8 cellular contexts compared by ENCODE assay signal in the genomic region with DNA sequence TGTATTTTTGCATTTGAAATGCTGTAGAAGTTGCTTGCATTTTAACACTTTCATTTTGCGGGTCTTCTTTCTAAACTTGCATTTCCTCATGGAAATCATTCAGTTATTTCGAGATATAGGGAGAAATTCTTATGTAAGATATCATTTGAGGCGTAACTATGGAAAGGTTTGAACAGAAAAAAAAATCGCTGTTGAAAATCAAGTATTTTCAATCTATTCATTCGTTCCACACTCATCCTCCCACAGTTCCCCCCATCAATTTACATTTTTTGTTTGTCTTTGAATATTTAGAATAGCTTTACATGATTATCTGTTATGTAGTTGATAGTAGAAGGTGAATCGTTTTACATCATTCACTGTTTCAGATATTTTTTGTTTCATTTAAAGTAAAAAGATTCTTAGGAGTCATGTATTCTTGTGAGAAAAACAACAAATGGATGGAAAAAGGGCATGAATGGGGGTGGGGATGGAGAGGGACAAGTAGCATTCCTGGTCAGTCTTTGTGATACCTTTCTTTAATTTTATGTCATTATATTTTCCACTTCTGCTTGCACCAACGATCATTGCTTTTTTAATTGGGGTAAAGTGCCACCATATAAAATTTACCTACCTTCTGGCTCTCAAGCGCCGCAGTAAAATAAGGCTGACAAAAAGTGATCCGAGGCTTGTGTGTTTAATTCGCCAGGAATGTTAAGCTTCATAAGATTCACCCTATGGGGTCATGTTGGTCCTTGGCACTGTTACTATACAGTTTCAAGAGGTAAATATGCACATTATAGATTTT. TPM values are rescaled to one million over a fixed set of nuclear protein-coding genes. Genes with fewer than 3 reads are reported as not detected.
A peak's percentile ranks its signal among the peaks of the same experiment; 100 is the strongest.
DNase-seq lines count a peak whose midpoint lies in the region; ATAC-seq and TF ChIP-seq lines count a peak whose summit lies in the region.

No MANE protein-coding gene starts in this region.

- H3F3A ChIP-seq in PC-9 (ENCODE audit: insufficient read depth, low read depth), result peaks cover 32% of the 10 kb centered on the region

- no peak overlapping the region for H3K9ac ChIP-seq in fibroblast of lung (ENCODE audit: insufficient read depth, low read length)

- H4K20me1 ChIP-seq in PC-9 (ENCODE audit: insufficient read depth) (no peaks in the 10 kb centered on the region), fibroblast of lung (ENCODE audit: control insufficient read depth, extremely low read depth, insufficient read depth, low read length) (no peaks in the 10 kb centered on the region)

- CTCF ChIA-PET in PC-9 (lab: Charles Lee), result no interaction called here

- peak overlapping the region; percentile 98 for H3K4me2 ChIP-seq in PC-9
- peak overlapping the region; percentile 82 for H3K4me2 ChIP-seq in fibroblast of lung (ENCODE audit: extremely low read depth, insufficient read depth, low read length)

- DNase-seq in HAP-1 (ENCODE audit: low spot score in 2 of 2), result peak in 1 of 2 experiments; percentile 59
- DNase-seq in PC-9, result no peak
- DNase-seq in fibroblast of lung (ENCODE audit: low read depth in 2 of 2), result peak; percentile 61 to 76
- no peak for DNase-seq in retinal pigment epithelial cell (ENCODE audit: low read depth)
- DNase-seq in NCI-H345 treated with DMSO at 0.1 percent for 48 hours (lab: John Stamatoyannopoulos, UW; ENCODE audit: unreplicated experiment), result no peak
- DNase-seq in central memory CD4-positive, alpha-beta T cell, result no peak
- DNase-seq in COR-L47 (lab: John Stamatoyannopoulos, UW), result no peak

- H3K4me1 ChIP-seq in HAP-1 (peaks cover 51% of the 10 kb centered on the region), PC-9 (replicated peaks; ENCODE audit: insufficient read depth) (peaks cover 33% of the 10 kb centered on the region), fibroblast of lung (ENCODE audit: control insufficient read depth, extremely low read depth, insufficient read depth, low read length) (peaks cover 6% of the 10 kb centered on the region)

- no peaks in the 10 kb centered on the region for H3K9me2 ChIP-seq in PC-9 (ENCODE audit: insufficient read depth)

- no peak for ATAC-seq in GM19351 (IDR thresholded peaks at IDR 0.05; ENCODE audit: unreplicated experiment)

- H3K4me3 ChIP-seq in HAP-1, result peak overlapping the region; percentile 42
- H3K4me3 ChIP-seq in PC-9, result peak overlapping the region; percentile 71; the same call in 1 of the 2 replicates
- H3K4me3 ChIP-seq in fibroblast of lung (replicated peaks in 1 of 4; ENCODE audit: control extremely low read depth in 1 of 4, insufficient read depth in 1 of 4, low read depth in 3 of 4, low read length in 4 of 4), result peak overlapping the region; percentile 37 to 68 (median 56)
- H3K4me3 ChIP-seq in retinal pigment epithelial cell (ENCODE audit: low read length), result peak overlapping the region; percentile 9

- H3K27me3 ChIP-seq in HAP-1 (ENCODE audit: low read depth), result no peaks in the 10 kb centered on the region
- H3K27me3 ChIP-seq in PC-9 (ENCODE audit: insufficient read depth, low read depth), result no peaks in the 10 kb centered on the region
- no peaks in the 10 kb centered on the region for H3K27me3 ChIP-seq in fibroblast of lung (ENCODE audit: control insufficient read depth, insufficient read depth, low read length)

- intact Hi-C loops in PC-9 (cut with micrococcal nuclease; ENCODE audit: unreplicated experiment), result loop anchor here (5.0 to 10.0 kb wide), 3 partner anchors 356 to 906 kb away; no protein-coding TSS in a partner anchor

- peak overlapping the region; percentile 79 for H3K27ac ChIP-seq in PC-9
- H3K27ac ChIP-seq in fibroblast of lung (ENCODE audit: insufficient read depth, low read length), result peak overlapping the region; percentile 93

- H2AFZ ChIP-seq in PC-9 (peak overlapping the region; percentile 83; the same call in 1 of the 2 replicates), fibroblast of lung (ENCODE audit: low read length) (no peak overlapping the region)

- no peaks in the 10 kb centered on the region for H3K79me2 ChIP-seq in PC-9 (ENCODE audit: low read depth)
- H3K79me2 ChIP-seq in fibroblast of lung (ENCODE audit: control insufficient read depth, insufficient read depth, low read length), result no peaks in the 10 kb centered on the region

- BruUV-seq in PC-9 (replicated peaks; lab: Mats Ljungman, UMichigan), result no TSS peak

- in situ Hi-C loops in HAP-1 (cut with MboI; ENCODE audit: low sequenced_read_pairs), result no loop called here

- no peaks in the 10 kb centered on the region for H3K9me3 ChIP-seq in HAP-1
- H3K9me3 ChIP-seq in PC-9 (ENCODE audit: insufficient read depth, low read depth), result no peaks in the 10 kb centered on the region
- H3K9me3 ChIP-seq in fibroblast of lung (ENCODE audit: control insufficient read depth, insufficient read depth, low read depth, low read length), result no peaks in the 10 kb centered on the region

- POLR2A ChIA-PET in PC-9 (lab: Charles Lee; ENCODE audit: unreplicated experiment), result interaction anchor here (0.7 kb wide), 2 partner anchors 66 to 405 kb away, joined by 3 to 4 read pairs; no protein-coding TSS in a partner anchor

- H3K36me3 ChIP-seq in HAP-1 (replicated peaks) (no peaks in the 10 kb centered on the region), PC-9 (ENCODE audit: low read depth) (no peaks in the 10 kb centered on the region), fibroblast of lung (ENCODE audit: control insufficient read depth, insufficient read depth, low read length) (no peaks in the 10 kb centered on the region)

- TF ChIP-seq CTCF in PC-9 (conservative IDR thresholded peaks at IDR 0.05) (no peak), fibroblast of lung (conservative IDR thresholded peaks at IDR 0.05 in 1 of 2, IDR thresholded peaks at IDR 0.05 in 1 of 2; ENCODE audit: low read depth in 1 of 2, low read length in 2 of 2) (no peak), retinal pigment epithelial cell (conservative IDR thresholded peaks at IDR 0.05; ENCODE audit: low read depth, low read length) (no peak)

RNA-seq across cellular contexts. Expression of gene SKIDA1, which starts 3.2 kb away (rescaled TPM):
- 0.65 and 1.1 TPM in 2 replicates for total RNA-seq in PC-9 (2021)
- 0.50 and 0.51 TPM in 2 replicates for total RNA-seq in fibroblast of lung
- 0.28 and 0.49 TPM in 2 replicates for polyA plus RNA-seq in fibroblast of lung
- polyA plus RNA-seq in fibroblast of lung (2012), result 0.16 and 0.73 TPM in 2 replicates
- polyA minus RNA-seq in fibroblast of lung (ENCODE audit: low replicate concordance), result 0.15 and 1.1 TPM in 2 replicates

RNA-seq across cellular contexts. Expression of gene MLLT10, which starts 5.4 kb away (rescaled TPM):
- total RNA-seq in PC-9 (2021) (39.6 and 48.4 TPM in 2 replicates), fibroblast of lung (33.1 and 56.3 TPM in 2 replicates)
- polyA plus RNA-seq in fibroblast of lung, result 25.1 and 25.6 TPM in 2 replicates
- polyA plus RNA-seq in fibroblast of lung (2012), result 12.8 and 14.0 TPM in 2 replicates
- 12.3 and 26.8 TPM in 2 replicates for polyA minus RNA-seq in fibroblast of lung (ENCODE audit: low replicate concordance)

Comparison
In these comparisons a context has a peak if more than half of its experiments do, and no peak if none do; other contexts are left out.
1. DNase-seq: peak in fibroblast of lung (2 of 2); none in PC-9 (0 of 2), retinal pigment epithelial cell (single experiment), NCI-H345 treated with DMSO at 0.1 percent for 48 hours (single experiment), central memory CD4-positive, alpha-beta T cell (single experiment) and COR-L47 (single experiment).
2. H3K4me3 ChIP-seq: peak in every context shown above with its lines; median percentile 71 in PC-9; 56 in fibroblast of lung; 42 in HAP-1; 9 in retinal pigment epithelial cell.